In genomic region chr20:13868331-13868730, GRCh38 we compare ENCODE assay signal across 12 cellular contexts.
DNase-seq lines count a peak whose midpoint lies in the region; ATAC-seq and TF ChIP-seq lines count a peak whose summit lies in the region.
"Had no signal": no experiment of that assay in that cellular context is flagged by ENCODE, and none has a peak within 500 bp of the region (broad histone marks: within the 10 kb centered on the region; RNA-seq: fewer than 3 reads in every experiment).

No MANE protein-coding gene starts in this region.

- in situ Hi-C loops in HAP-1 (cut with MboI; ENCODE audit: low sequenced_read_pairs) = no loop called here

- peak; percentile 76 for ATAC-seq in sciatic nerve
- ATAC-seq: HepG2 had no signal

- TF ChIP-seq POLR2A in esophagus squamous epithelium (IDR thresholded peaks at IDR 0.05) = no peak

- intact Hi-C loops in esophagus squamous epithelium (cut with DNase I) = no loop called here
- intact Hi-C loops in sciatic nerve (cut with DNase I) = no loop called here

- H3K27ac ChIP-seq in esophagus squamous epithelium = peak overlapping the region in 3 of 4 donors; percentile 53 to 86 (median 71)
- no peak overlapping the region for H3K27ac ChIP-seq in WERI-Rb-1

- DNase-seq in EH (ENCODE audit: low read depth) (peak; percentile 95), NCI-H226 (peak; percentile 65), esophagus squamous epithelium (lab: John Stamatoyannopoulos, UW) (no peak), sciatic nerve (ENCODE audit: low spot score) (no peak), NCI-H2227 (lab: John Stamatoyannopoulos, UW; ENCODE audit: unreplicated experiment) (no peak), WERI-Rb-1 (no peak), HAP-1 (ENCODE audit: low spot score in 2 of 2) (no peak), NK-92 (lab: John Stamatoyannopoulos, UW; ENCODE audit: unreplicated experiment) (no peak)
- DNase-seq: activated CD4-positive, CD25-positive, alpha-beta regulatory T cell treated with anti-CD3 and anti-CD28 coated beads, Interleukin-2, amount 50 U/mL, for 72 hours; activated gamma-delta T cell treated with Interleukin-2 at 50 U/mL for 16 hours; NCI-H2171 had no signal

- H3K27me3 ChIP-seq in esophagus squamous epithelium (no peaks in the 10 kb centered on the region), WERI-Rb-1 (ENCODE audit: insufficient read depth, low read depth, severe bottlenecking) (no peaks in the 10 kb centered on the region), HAP-1 (ENCODE audit: low read depth) (peaks cover 3% of the 10 kb centered on the region; the same call in 1 of the 2 replicates)

- H3K36me3 ChIP-seq in esophagus squamous epithelium (no peaks in the 10 kb centered on the region), WERI-Rb-1 (no peaks in the 10 kb centered on the region), HAP-1 (replicated peaks) (no peaks in the 10 kb centered on the region)

- H3K4me3 ChIP-seq in esophagus squamous epithelium (no peak overlapping the region), WERI-Rb-1 (ENCODE audit: low read depth, low read length) (no peak overlapping the region), HAP-1 (no peak overlapping the region)

- H3K4me1 ChIP-seq in esophagus squamous epithelium (peaks cover 0 to 17% (median 0%) of the 10 kb centered on the region in 3 donors), HAP-1 (no peaks in the 10 kb centered on the region)

- TF ChIP-seq CTCF in esophagus squamous epithelium (IDR thresholded peaks at IDR 0.05) (no peak), WERI-Rb-1 (IDR thresholded peaks at IDR 0.05; ENCODE audit: low read depth, low read length) (no peak)

- H3K9me3 ChIP-seq in esophagus squamous epithelium (no peaks in the 10 kb centered on the region), WERI-Rb-1 (ENCODE audit: severe bottlenecking) (no peaks in the 10 kb centered on the region), HAP-1 (no peaks in the 10 kb centered on the region)

- WGBS in esophagus squamous epithelium, 2 donors = 38 to 49% methylated on average over 4 of the region's 4 CpGs

Comparison
In these comparisons a context has a peak if more than half of its experiments do, and no peak if none do; other contexts are left out.
1. DNase-seq: peak in EH (single experiment) and NCI-H226 (single experiment); none in esophagus squamous epithelium (single experiment), sciatic nerve (single experiment), NCI-H2227 (single experiment), WERI-Rb-1 (single experiment), HAP-1 (0 of 2) and NK-92 (single experiment).